In the genomic region with DNA sequence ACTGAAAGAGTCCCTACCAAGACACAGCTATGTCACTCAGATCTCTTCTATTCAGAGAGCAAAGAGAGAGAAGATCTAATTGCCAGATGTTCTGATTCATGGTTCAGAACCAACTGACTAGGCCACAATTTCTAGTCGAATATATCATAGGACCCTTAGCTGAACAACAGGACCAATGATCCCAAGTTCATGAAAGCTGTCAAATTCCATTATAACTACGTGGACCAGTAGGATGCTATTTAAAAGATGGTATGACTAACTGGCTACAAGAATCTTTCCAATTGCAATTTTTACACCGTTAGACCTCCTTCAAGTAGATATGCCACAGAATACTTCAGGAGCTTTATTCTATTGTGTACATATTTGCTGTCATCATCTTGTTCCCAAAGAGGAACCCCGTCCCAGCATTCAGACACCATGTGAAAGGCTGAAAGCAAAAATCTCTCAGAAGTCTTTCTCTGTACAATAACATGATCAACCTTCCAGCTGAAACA, we compare ENCODE assay signal across 9 cellular contexts. TPM values are rescaled to one million over a fixed set of nuclear protein-coding genes. Genes with fewer than 3 reads are reported as not detected.
DNase-seq lines count a peak whose midpoint lies in the region; ATAC-seq, FAIRE-seq and TF ChIP-seq lines count a peak whose summit lies in the region.
"Had no signal": no experiment of that assay in that cellular context is flagged by ENCODE, and none has a peak within 500 bp of the region (broad histone marks: within the 10 kb centered on the region; RNA-seq: fewer than 3 reads in every experiment).

No MANE protein-coding gene starts in this region.

- peak overlapping the region; percentile 91 for H3K27ac Mint-ChIP-seq in CD4-positive, alpha-beta T cell
- peak overlapping the region; percentile 85 for H3K27ac Mint-ChIP-seq in activated B cell treated with CpG ODN at 0.5 μM for 24 hours
- no peak overlapping the region for H3K27ac Mint-ChIP-seq in Calu3 (ENCODE audit: unreplicated experiment)

- H3K9ac ChIP-seq in keratinocyte (ENCODE audit: control insufficient read depth, extremely low read depth, insufficient read depth, low read length), result no peak overlapping the region

- H3K27ac ChIP-seq in CD4-positive, alpha-beta T cell (ENCODE audit: low read depth, low read length), result peak overlapping the region; percentile 27
- peak overlapping the region; percentile 42 for H3K27ac ChIP-seq in keratinocyte (ENCODE audit: control insufficient read depth, insufficient read depth, low read length)

- H3K9me3 Mint-ChIP-seq in CD4-positive, alpha-beta T cell, result no peaks in the 10 kb centered on the region
- H3K9me3 Mint-ChIP-seq in activated B cell treated with CpG ODN at 0.5 μM for 24 hours (no peaks in the 10 kb centered on the region), Calu3 (ENCODE audit: low read depth, unreplicated experiment) (no peaks in the 10 kb centered on the region)

- TF ChIP-seq CTCF in CD4-positive, alpha-beta T cell (IDR thresholded peaks at IDR 0.05), result no peak
- no peak for TF ChIP-seq CTCF in activated B cell treated with CpG ODN at 0.5 μM for 24 hours (IDR thresholded peaks at IDR 0.05)
- TF ChIP-seq CTCF in keratinocyte (optimal IDR thresholded peaks at IDR 0.05 in 1 of 3, IDR thresholded peaks at IDR 0.05 in 1 of 3, conservative IDR thresholded peaks at IDR 0.05 in 1 of 3; ENCODE audit: extremely low read depth in 1 of 3, insufficient read depth in 2 of 3, low read length in 3 of 3), result no peak
- TF ChIP-seq CTCF in Calu3 (IDR thresholded peaks at IDR 0.05; ENCODE audit: unreplicated experiment), result no peak

- no peaks in the 10 kb centered on the region for H3K36me3 Mint-ChIP-seq in CD4-positive, alpha-beta T cell (ENCODE audit: low read depth)
- H3K36me3 Mint-ChIP-seq in activated B cell treated with CpG ODN at 0.5 μM for 24 hours (ENCODE audit: low read depth) (no peaks in the 10 kb centered on the region), Calu3 (ENCODE audit: insufficient read depth, unreplicated experiment) (no peaks in the 10 kb centered on the region)

- CTCF ChIA-PET in CD4-positive, alpha-beta T cell (lab: Charles Lee), result interaction anchor here (0.6 to 1.9 kb wide), 5 partner anchors 10 to 67 kb away, joined by 3 to 12 read pairs (median 5); partner anchors contain the start of gene DCUN1D3
- CTCF ChIA-PET in activated B cell treated with CpG ODN at 0.5 μM for 24 hours (lab: Charles Lee), result interaction anchor here (1.0 to 2.2 kb wide), 3 partner anchors 14 to 70 kb away, joined by 3 to 10 read pairs (median 3); no protein-coding TSS in a partner anchor
- CTCF ChIA-PET in Calu3 (lab: Charles Lee), result interaction anchor here (0.7 to 1.4 kb wide), 4 partner anchors 8 to 42 kb away, joined by 3 to 10 read pairs (median 4); no protein-coding TSS in a partner anchor

- dilution Hi-C loops in keratinocyte (cut with MboI; ENCODE audit: extremely low pct_ligation_motif_present, low sequenced_read_pairs), result no loop called here

- peaks cover 48% of the 10 kb centered on the region for H3K4me1 ChIP-seq in keratinocyte (ENCODE audit: control insufficient read depth, extremely low read depth, insufficient read depth, low read length)

- H3K9me3 ChIP-seq in CD4-positive, alpha-beta T cell (ENCODE audit: control insufficient read depth, low read length), result no peaks in the 10 kb centered on the region
- H3K9me3 ChIP-seq in keratinocyte (ENCODE audit: control insufficient read depth, low read depth, low read length), result no peaks in the 10 kb centered on the region

- H3K79me2 ChIP-seq in keratinocyte (ENCODE audit: control insufficient read depth, insufficient read depth, low read length), result peaks cover 84% of the 10 kb centered on the region

- peak overlapping the region in 1 of 3 experiments; percentile 54 for H3K4me3 ChIP-seq in keratinocyte (ENCODE audit: control insufficient read depth in 2 of 3, extremely low read depth in 1 of 3, insufficient read depth in 2 of 3, low read depth in 1 of 3, low read length in 3 of 3)

- no peaks in the 10 kb centered on the region for H3K9me1 ChIP-seq in keratinocyte (ENCODE audit: control insufficient read depth, extremely low read depth, insufficient read depth, low read length)

- H3K4me1 Mint-ChIP-seq in CD4-positive, alpha-beta T cell (ENCODE audit: low read depth), result peaks cover 45% of the 10 kb centered on the region
- H3K4me1 Mint-ChIP-seq in activated B cell treated with CpG ODN at 0.5 μM for 24 hours (peaks cover 43% of the 10 kb centered on the region), Calu3 (ENCODE audit: low read depth, unreplicated experiment) (peaks cover 51% of the 10 kb centered on the region)

- BruUV-seq in Calu3 (replicated peaks; lab: Mats Ljungman, UMichigan), result no TSS peak

- H3K27me3 Mint-ChIP-seq in CD4-positive, alpha-beta T cell, result no peaks in the 10 kb centered on the region
- no peaks in the 10 kb centered on the region for H3K27me3 Mint-ChIP-seq in activated B cell treated with CpG ODN at 0.5 μM for 24 hours
- H3K27me3 Mint-ChIP-seq in Calu3 (ENCODE audit: unreplicated experiment), result no peaks in the 10 kb centered on the region

- ATAC-seq in CD4-positive, alpha-beta T cell (ENCODE audit: poor library complexity), result no peak
- ATAC-seq in GM21381 (IDR thresholded peaks at IDR 0.05; ENCODE audit: unreplicated experiment) (peak; percentile 1), activated B cell treated with CpG ODN at 0.5 μM for 24 hours (ENCODE audit: low read depth) (no peak), GM18520 (IDR thresholded peaks at IDR 0.05; ENCODE audit: unreplicated experiment) (no peak)

- peak overlapping the region; percentile 79 for H3K4me2 ChIP-seq in keratinocyte (ENCODE audit: control insufficient read depth, extremely low read depth, insufficient read depth, low read depth, low read length)

- DNase-seq in CD4-positive, alpha-beta T cell, result no peak
- DNase-seq in activated B cell treated with CpG ODN at 0.5 μM for 24 hours, result no peak
- DNase-seq in keratinocyte (ENCODE audit: low read depth, low spot score), result no peak
- no peak for DNase-seq in NAMALWA (ENCODE audit: low spot score)
- DNase-seq in Calu3, result no peak
- DNase-seq in COR-L47 (lab: John Stamatoyannopoulos, UW), result no peak
- DNase-seq: NCI-H446 had no signal

- intact Hi-C loops in CD4-positive, alpha-beta T cell (cut with DNase I, micrococcal nuclease), result loop anchor here (2.0 kb wide), 3 partner anchors 23 to 27 kb away; partner anchors contain the start of genes DCUN1D3 (in 1 of the 2) and LYRM1 (in 1 of the 2)
- intact Hi-C loops in activated B cell treated with CpG ODN at 0.5 μM for 24 hours (cut with micrococcal nuclease), result loop anchor here (1.0 to 10.0 kb wide), 2 partner anchors 26 to 71 kb away; partner anchors contain the start of genes DCUN1D3 and LYRM1
- intact Hi-C loops in Calu3 (cut with micrococcal nuclease; ENCODE audit: unreplicated experiment), result no loop called here

- H4K20me1 ChIP-seq in keratinocyte (ENCODE audit: control insufficient read depth, extremely low read depth, insufficient read depth, low read length), result no peaks in the 10 kb centered on the region

- peak; percentile 76 for FAIRE-seq in keratinocyte (lab: Jason Lieb, UNC)

- no peak overlapping the region for H2AFZ ChIP-seq in keratinocyte (ENCODE audit: control insufficient read depth, low read length)

- POLR2A ChIA-PET in CD4-positive, alpha-beta T cell (lab: Charles Lee), result interaction anchor here (0.7 to 3.2 kb wide), 8 partner anchors 10 to 68 kb away, joined by 3 to 34 read pairs (median 4); partner anchors contain the start of genes DCUN1D3, ERI2, LYRM1 and REXO5
- POLR2A ChIA-PET in activated B cell treated with CpG ODN at 0.5 μM for 24 hours (lab: Charles Lee), result interaction anchor here (0.7 to 3.0 kb wide), 5 partner anchors 11 to 1614 kb away, joined by 3 to 21 read pairs (median 5); partner anchors contain the start of genes DCUN1D3 and LYRM1

- peak overlapping the region; percentile 70 for H3K4me3 Mint-ChIP-seq in CD4-positive, alpha-beta T cell
- H3K4me3 Mint-ChIP-seq in activated B cell treated with CpG ODN at 0.5 μM for 24 hours (peak overlapping the region; percentile 61), Calu3 (ENCODE audit: low read depth, unreplicated experiment) (no peak overlapping the region)

- H3K36me3 ChIP-seq in keratinocyte (ENCODE audit: control insufficient read depth in 2 of 2, extremely low read depth in 1 of 2, insufficient read depth in 2 of 2, low read length in 2 of 2), result peaks cover 0 to 2% of the 10 kb centered on the region in 2 experiments

- H3K27me3 ChIP-seq in CD4-positive, alpha-beta T cell (ENCODE audit: control insufficient read depth, insufficient read depth, low read length), result no peaks in the 10 kb centered on the region
- no peaks in the 10 kb centered on the region for H3K27me3 ChIP-seq in keratinocyte (ENCODE audit: control insufficient read depth, extremely low read depth, insufficient read depth, low read length)

RNA-seq across cellular contexts. Expression of gene DCUN1D3, which starts 26.0 kb away (rescaled TPM):
- total RNA-seq in CD4-positive, alpha-beta T cell, result 1 to 10 TPM; 1.9 TPM
- total RNA-seq in activated B cell treated with CpG ODN at 0.5 μM for 24 hours (4.1 and 4.7 TPM in 2 replicates), Calu3 (2022) (17.0 and 21.0 TPM in 2 replicates)
- 8.0 to 10.0 TPM (median 9.4 TPM) in 3 replicates for polyA plus RNA-seq in keratinocyte
- polyA plus RNA-seq in keratinocyte (2011; ENCODE audit: low read depth), result 14.8 TPM
- polyA plus RNA-seq in keratinocyte (2011; cell fraction: cytosol; rRNA removed), result 7.1 and 9.8 TPM in 2 replicates
- polyA plus RNA-seq in keratinocyte (2011; cell fraction: nucleus; rRNA removed), result 12.2 and 15.4 TPM in 2 replicates
- 11.5 and 28.0 TPM in 2 replicates for polyA plus RNA-seq in keratinocyte (2012; ENCODE audit: low replicate concordance)
- polyA minus RNA-seq in keratinocyte, result 18.5 to 29.4 TPM (median 27.1 TPM) in 3 replicates
- 14.8 TPM for polyA minus RNA-seq in keratinocyte (2011; cell fraction: cytosol; rRNA and poly(A)+ RNA removed)
- 13.1 and 21.9 TPM in 2 replicates for polyA minus RNA-seq in keratinocyte (2011; cell fraction: nucleus; rRNA and poly(A)+ RNA removed)

RNA-seq across cellular contexts. Expression of gene LYRM1, which starts 26.4 kb away (rescaled TPM):
- 10 to 100 TPM; 13.3 to 14.0 TPM for total RNA-seq in CD4-positive, alpha-beta T cell
- total RNA-seq in activated B cell treated with CpG ODN at 0.5 μM for 24 hours, result 20.7 and 22.4 TPM in 2 replicates
- polyA plus RNA-seq in keratinocyte, result 13.1 to 27.1 TPM (median 21.7 TPM) in 3 replicates
- 13.0 TPM for polyA plus RNA-seq in keratinocyte (2011; ENCODE audit: low read depth)
- polyA plus RNA-seq in keratinocyte (2011; cell fraction: cytosol; rRNA removed), result 19.7 and 28.4 TPM in 2 replicates
- polyA plus RNA-seq in keratinocyte (2011; cell fraction: nucleus; rRNA removed), result 6.4 and 10.7 TPM in 2 replicates
- 22.6 and 25.4 TPM in 2 replicates for polyA plus RNA-seq in keratinocyte (2012; ENCODE audit: low replicate concordance)
- polyA minus RNA-seq in keratinocyte, result 2.3 to 12.0 TPM (median 5.1 TPM) in 3 replicates
- 16.9 TPM for polyA minus RNA-seq in keratinocyte (2011; cell fraction: cytosol; rRNA and poly(A)+ RNA removed)
- polyA minus RNA-seq in keratinocyte (2011; cell fraction: nucleus; rRNA and poly(A)+ RNA removed), result 0.85 and 1.8 TPM in 2 replicates
- total RNA-seq in Calu3 (2022), result 33.4 and 36.5 TPM in 2 replicates
